In genomic region chr2:127407661-127408003, GRCh38 we compare ENCODE assay signal across 8 cellular contexts. TPM values are rescaled to one million over a fixed set of nuclear protein-coding genes. Genes with fewer than 3 reads are reported as not detected.
A peak's percentile ranks its signal among the peaks of the same experiment; 100 is the strongest.
DNase-seq lines count a peak whose midpoint lies in the region; ATAC-seq, FAIRE-seq and TF ChIP-seq lines count a peak whose summit lies in the region.

No MANE protein-coding gene starts in this region.

- peak overlapping the region; percentile 41 for H3K4me2 ChIP-seq in GM12878 (ENCODE audit: control insufficient read depth, insufficient read depth)

- H3K79me2 ChIP-seq in GM12878 (ENCODE audit: control insufficient read depth, insufficient read depth, low read length), result no peaks in the 10 kb centered on the region

- peak overlapping the region; percentile 29; the same call in 1 of the 2 replicates for H2AFZ ChIP-seq in GM12878 (ENCODE audit: control insufficient read depth, low read depth, low read length)

- H3K4me3 ChIP-seq in GM12878 (0 out of 2 replicates have a peak overlapping the region, but pooled peaks have one; percentile 48), mesodermal cell (ENCODE audit: extremely low read depth, insufficient read depth, low read length, poor library complexity, severe bottlenecking) (no peak overlapping the region)

- RAD21 ChIA-PET in GM12878 (lab: Charles Lee; ENCODE audit: unreplicated experiment), result no interaction called here

- intact Hi-C loops in GM12878 (cut with micrococcal nuclease; ENCODE audit: unreplicated experiment), result no loop called here

- DNase-seq in GM12878 (ENCODE audit: low read depth, low spot score), result no peak
- DNase-seq in NAMALWA (ENCODE audit: low spot score), result no peak
- DNase-seq in GM10248 (ENCODE audit: extremely low spot score), result no peak
- DNase-seq in dedifferentiated amniotic fluid mesenchymal stem cell (ENCODE audit: extremely low spot score), result no peak

- SMC1A ChIA-PET in GM12878 (lab: Charles Lee; ENCODE audit: uncharacterized antibody, unreplicated experiment), result no interaction called here

- no peak overlapping the region for H3K27ac ChIP-seq in GM12878 (ENCODE audit: control insufficient read depth, insufficient read depth)
- peak overlapping the region; percentile 95 for H3K27ac ChIP-seq in mesodermal cell (ENCODE audit: low read depth, low read length, severe bottlenecking)

- H3K27me3 ChIP-seq in GM12878 (replicated peaks in 1 of 2; ENCODE audit: control insufficient read depth in 2 of 2, insufficient read depth in 2 of 2, low read length in 1 of 2), result no peaks in the 10 kb centered on the region

- no peaks in the 10 kb centered on the region for H3K36me3 ChIP-seq in GM12878 (ENCODE audit: control insufficient read depth in 2 of 2, insufficient read depth in 2 of 2, low read length in 1 of 2)
- no peaks in the 10 kb centered on the region for H3K36me3 ChIP-seq in mesodermal cell (ENCODE audit: control insufficient read depth, insufficient read depth, low read length)

- POLR2A ChIA-PET in GM12878 (lab: Charles Lee), result no interaction called here
- POLR2A ChIA-PET in GM10248 (lab: Yijun Ruan, JAX), result no interaction called here

- H3K4me1 ChIP-seq in GM12878 (ENCODE audit: control insufficient read depth, insufficient read depth, low read length) (peaks cover 19% of the 10 kb centered on the region), mesodermal cell (ENCODE audit: control insufficient read depth, insufficient read depth, low read length, poor library complexity, severe bottlenecking) (peaks cover 31% of the 10 kb centered on the region)

- no peak for TF ChIP-seq CTCF in GM12878 (IDR thresholded peaks at IDR 0.05 in 2 of 3, conservative IDR thresholded peaks at IDR 0.05 in 1 of 3; ENCODE audit: control insufficient read depth in 2 of 3, extremely low read depth in 1 of 3, insufficient read depth in 1 of 3, low read depth in 3 of 3, low read length in 3 of 3)
- TF ChIP-seq CTCF in GM10248 (IDR thresholded peaks at IDR 0.05; ENCODE audit: control extremely low read depth, extremely low read depth, low read depth, missing control alignments), result no peak

- no peak for FAIRE-seq in GM12878 (lab: Jason Lieb, UNC)

- in situ Hi-C loops in GM12878 (cut with MboI), result no loop called here

- no peak overlapping the region for H3K9ac ChIP-seq in GM12878 (ENCODE audit: control insufficient read depth, insufficient read depth, low read length)

- no peak for TF ChIP-seq POLR2A in GM12878 (IDR thresholded peaks at IDR 0.05; ENCODE audit: low read depth, low read length)

- no peaks in the 10 kb centered on the region for H4K20me1 ChIP-seq in GM12878 (ENCODE audit: control insufficient read depth, insufficient read depth)

- no TSS peak for BruUV-seq in GM12878 (replicated peaks; lab: Mats Ljungman, UMichigan)

- H3K9me3 ChIP-seq in GM12878 (replicated peaks; ENCODE audit: control insufficient read depth, insufficient read depth, low read length) (no peaks in the 10 kb centered on the region), mesodermal cell (ENCODE audit: control insufficient read depth, low read length) (peaks cover 7% of the 10 kb centered on the region)

- WGBS in GM12878 (ENCODE audit: insufficient coverage, insufficient replicate concordance, low lambda C conversion rate, missing lambda C conversion rate), result 8% methylated on average over 2 of the region's 6 CpGs
- 5% methylated on average over 2 of the region's 6 CpGs; no CpG with 5 or more reads in 1 of the 2 experiments for WGBS in mesodermal cell (ENCODE audit: insufficient coverage in 2 of 2), 2 experiments

- no peak for TF ChIP-seq RAD21 in GM12878 (IDR thresholded peaks at IDR 0.05; ENCODE audit: insufficient read depth, low read depth, low read length)

- CTCF ChIA-PET in GM12878 (lab: Yijun Ruan, JAX) (interaction anchor here (0.8 kb wide), 1 partner anchor 72 kb away, joined by 4 read pairs; no protein-coding TSS in a partner anchor), GM10248 (lab: Yijun Ruan, JAX) (interaction anchor here (1.1 kb wide), 1 partner anchor 17 kb away, joined by 3 read pairs; no protein-coding TSS in a partner anchor)

- ATAC-seq in GM18502 (IDR thresholded peaks at IDR 0.05; ENCODE audit: poor library complexity, unreplicated experiment) (peak; percentile 27), HG03108 (IDR thresholded peaks at IDR 0.05; ENCODE audit: unreplicated experiment) (peak; percentile 10), GM12878 (peak; percentile 51), HG03457 (IDR thresholded peaks at IDR 0.05; ENCODE audit: unreplicated experiment) (no peak)

- no peak for TF ChIP-seq EP300 in GM12878 (IDR thresholded peaks at IDR 0.05; ENCODE audit: borderline replicate concordance in 1 of 2, control insufficient read depth in 1 of 2, low read depth in 2 of 2, low read length in 2 of 2)

TF ChIP-seq in GM12878, 131 proteins besides CTCF, POLR2A, EP300 and RAD21 (continues in another document):
- no peak for TF ChIP-seq ATF3 (IDR thresholded peaks at IDR 0.05; ENCODE audit: borderline replicate concordance, extremely low read depth, low read depth, low read length)
- no peak for TF ChIP-seq TAF1 (IDR thresholded peaks at IDR 0.05; ENCODE audit: borderline replicate concordance, low read depth, low read length)
- no peak for TF ChIP-seq BMI1 (IDR thresholded peaks at IDR 0.05; ENCODE audit: borderline replicate concordance)
- no peak for TF ChIP-seq CEBPB (IDR thresholded peaks at IDR 0.05; ENCODE audit: borderline replicate concordance in 1 of 2, low read depth in 2 of 2, low read length in 2 of 2)
- TF ChIP-seq PKNOX1 (IDR thresholded peaks at IDR 0.05), result no peak

RNA-seq across cellular contexts. Expression of gene PROC, which starts 10.6 kb away (rescaled TPM):
- not detected in 2 replicates for total RNA-seq in GM12878 (2013; cell fraction: nucleolus; rRNA removed)
- not detected in 2 replicates for total RNA-seq in GM12878 (2014; rRNA removed)
- not detected in 2 replicates for total RNA-seq in GM12878 (2014; rRNA removed; fragmentation: Illumina TruSeq; extraction: Trizol)
- total RNA-seq in GM12878 (2021), result not detected in 2 replicates
- polyA plus RNA-seq in GM12878 (2011; ENCODE audit: low read depth), result not detected
- not detected in 2 replicates for polyA plus RNA-seq in GM12878 (2011; rRNA removed)
- not detected in 2 replicates for polyA plus RNA-seq in GM12878 (2011; cell fraction: cytosol; rRNA removed)
- polyA plus RNA-seq in GM12878 (2011; cell fraction: nucleus; rRNA removed), result not detected in 2 replicates
- not detected in 2 replicates for polyA plus RNA-seq in GM12878 (2012)
- not detected in 2 replicates for polyA plus RNA-seq in GM12878 (2014; fragmentation: Illumina TruSeq; extraction: Trizol)
- not detected for polyA plus RNA-seq in GM12878 (2014; fragmentation: Nextera tagmentation; extraction: Ambion mirVana)
- not detected in 2 replicates for polyA plus RNA-seq in GM12878 (2014; rRNA removed)
- not detected for polyA plus RNA-seq in GM12878 (2016; fragmentation: Nextera tagmentation; extraction: Ambion mirVana)
- polyA minus RNA-seq in GM12878 (2011; rRNA and poly(A)+ RNA removed), result not detected in 2 replicates
- polyA minus RNA-seq in GM12878 (2011; cell fraction: cytosol; rRNA and poly(A)+ RNA removed), result not detected in 2 replicates
- polyA minus RNA-seq in GM12878 (2011; cell fraction: nucleus; rRNA and poly(A)+ RNA removed), result not detected in 2 replicates
- polyA plus RNA-seq in mesodermal cell (2013, experiment 1 of 2), result not detected
- not detected for polyA plus RNA-seq in mesodermal cell (2013, experiment 2 of 2)

RNA-seq across cellular contexts. Expression of gene MAP3K2, which starts 19.9 kb away (rescaled TPM):
- total RNA-seq in GM12878 (2013; cell fraction: nucleolus; rRNA removed), result 54.9 and 64.4 TPM in 2 replicates
- 24.1 and 25.1 TPM in 2 replicates for total RNA-seq in GM12878 (2014; rRNA removed)
- total RNA-seq in GM12878 (2014; rRNA removed; fragmentation: Illumina TruSeq; extraction: Trizol), result 15.7 and 17.7 TPM in 2 replicates
- 35.9 and 39.6 TPM in 2 replicates for total RNA-seq in GM12878 (2021)
- polyA plus RNA-seq in GM12878 (2011; ENCODE audit: low read depth), result 3.7 TPM
- 18.1 and 22.4 TPM in 2 replicates for polyA plus RNA-seq in GM12878 (2011; rRNA removed)
- polyA plus RNA-seq in GM12878 (2011; cell fraction: cytosol; rRNA removed), result 8.6 and 12.7 TPM in 2 replicates
- polyA plus RNA-seq in GM12878 (2011; cell fraction: nucleus; rRNA removed), result 19.5 and 21.1 TPM in 2 replicates
- polyA plus RNA-seq in GM12878 (2012), result 9.1 and 9.4 TPM in 2 replicates
- 14.5 and 16.5 TPM in 2 replicates for polyA plus RNA-seq in GM12878 (2014; fragmentation: Illumina TruSeq; extraction: Trizol)
- polyA plus RNA-seq in GM12878 (2014; fragmentation: Nextera tagmentation; extraction: Ambion mirVana), result 1 to 10 TPM; 2.7 to 6.4 TPM
- polyA plus RNA-seq in GM12878 (2014; rRNA removed), result 10.9 and 12.8 TPM in 2 replicates
- polyA plus RNA-seq in GM12878 (2016; fragmentation: Nextera tagmentation; extraction: Ambion mirVana), result 10 to 100 TPM in 1 of 2 experiments, 1 to 10 TPM in 1; 4.9 to 26.3 TPM
- polyA minus RNA-seq in GM12878 (2011; rRNA and poly(A)+ RNA removed), result 32.1 and 45.6 TPM in 2 replicates
- polyA minus RNA-seq in GM12878 (2011; cell fraction: cytosol; rRNA and poly(A)+ RNA removed), result 20.6 and 29.6 TPM in 2 replicates
- polyA minus RNA-seq in GM12878 (2011; cell fraction: nucleus; rRNA and poly(A)+ RNA removed), result 15.7 and 26.8 TPM in 2 replicates
- polyA plus RNA-seq in mesodermal cell (2013, experiment 1 of 2), result 14.7 TPM
- 14.7 TPM for polyA plus RNA-seq in mesodermal cell (2013, experiment 2 of 2)
